ENCODE assay signal across 8 cellular contexts in genomic region chr5:42950091-42950465, GRCh38.
DNase-seq lines count a peak whose midpoint lies in the region; ATAC-seq, FAIRE-seq and TF ChIP-seq lines count a peak whose summit lies in the region.

No MANE protein-coding gene starts in this region.

- H3K4me3 ChIP-seq in right atrium auricular region, result peak overlapping the region; percentile 44 to 60
- H3K4me3 ChIP-seq in vagina, result peak overlapping the region in 1 of 2 donors; percentile 63

- peaks cover 14% of the 10 kb centered on the region for H3K36me3 Mint-ChIP-seq in activated naive CD8-positive, alpha-beta T cell treated with anti-CD3 and anti-CD28 coated beads for 36 hours
- H3K36me3 Mint-ChIP-seq in memory B cell, result no peaks in the 10 kb centered on the region

- TF ChIP-seq POLR2A in vagina (IDR thresholded peaks at IDR 0.05) (no peak), H54 (IDR thresholded peaks at IDR 0.05; ENCODE audit: low read depth, low read length) (no peak)

- peak overlapping the region; percentile 93 for H3K4me3 Mint-ChIP-seq in activated naive CD8-positive, alpha-beta T cell treated with anti-CD3 and anti-CD28 coated beads for 36 hours
- H3K4me3 Mint-ChIP-seq in memory B cell, result peak overlapping the region; percentile 97

- TF ChIP-seq CTCF in right atrium auricular region (IDR thresholded peaks at IDR 0.05) (no peak), vagina (IDR thresholded peaks at IDR 0.05) (no peak)

- H3K4me1 ChIP-seq in right atrium auricular region (peaks cover 0 to 38% of the 10 kb centered on the region in 2 donors), vagina (peaks cover 12% of the 10 kb centered on the region)

- intact Hi-C loops in cardiac septum (cut with DNase I), result loop anchor here (2.0 to 5.0 kb wide), 3 partner anchors 43 to 91 kb away; partner anchors contain the start of gene ANXA2R
- intact Hi-C loops in vagina (cut with DNase I), result loop anchor here (2.0 to 5.0 kb wide), 3 partner anchors 43 to 172 kb away; partner anchors contain the start of gene ZNF131

- peaks cover 30% of the 10 kb centered on the region for H3K4me1 Mint-ChIP-seq in activated naive CD8-positive, alpha-beta T cell treated with anti-CD3 and anti-CD28 coated beads for 36 hours
- peaks cover 7% of the 10 kb centered on the region for H3K4me1 Mint-ChIP-seq in memory B cell

- H3K27me3 ChIP-seq in right atrium auricular region, result peaks cover 13 to 19% of the 10 kb centered on the region in 2 donors
- no peaks in the 10 kb centered on the region for H3K27me3 ChIP-seq in vagina

- H3K27me3 Mint-ChIP-seq in activated naive CD8-positive, alpha-beta T cell treated with anti-CD3 and anti-CD28 coated beads for 36 hours, result no peaks in the 10 kb centered on the region
- no peaks in the 10 kb centered on the region for H3K27me3 Mint-ChIP-seq in memory B cell

- H3K9me3 ChIP-seq in right atrium auricular region, result peaks cover 0 to 25% of the 10 kb centered on the region in 2 donors
- peaks cover 11% of the 10 kb centered on the region for H3K9me3 ChIP-seq in vagina

- H3K36me3 ChIP-seq in right atrium auricular region (no peaks in the 10 kb centered on the region), vagina (no peaks in the 10 kb centered on the region)

- peaks cover 6% of the 10 kb centered on the region for H3K9me3 Mint-ChIP-seq in activated naive CD8-positive, alpha-beta T cell treated with anti-CD3 and anti-CD28 coated beads for 36 hours
- H3K9me3 Mint-ChIP-seq in memory B cell, result peaks cover 3% of the 10 kb centered on the region

- no peak for FAIRE-seq in H54 (lab: Jason Lieb, UNC)

- peak overlapping the region; percentile 99 for H3K27ac Mint-ChIP-seq in activated naive CD8-positive, alpha-beta T cell treated with anti-CD3 and anti-CD28 coated beads for 36 hours
- peak overlapping the region; percentile 99 for H3K27ac Mint-ChIP-seq in memory B cell

- DNase-seq in right atrium auricular region (ENCODE audit: low spot score), result no peak
- no peak for DNase-seq in cardiac septum (ENCODE audit: low spot score)
- DNase-seq in activated naive CD8-positive, alpha-beta T cell treated with anti-CD3 and anti-CD28 coated beads for 36 hours, result no peak
- DNase-seq in memory B cell (ENCODE audit: low spot score in 2 of 2), result no peak
- DNase-seq in vagina (ENCODE audit: extremely low spot score in 2 of 2), result no peak
- no peak for DNase-seq in NCI-H524 (lab: John Stamatoyannopoulos, UW)
- DNase-seq in activated effector memory CD4-positive, alpha-beta T cell treated with anti-CD3 and anti-CD28 coated beads, Interleukin-2, amount 50 U/mL, for 16 hours, result no peak
- DNase-seq in H54 (ENCODE audit: insufficient read length, low spot score), result no peak

- H3K27ac ChIP-seq in right atrium auricular region, result peak overlapping the region; percentile 89
- H3K27ac ChIP-seq in vagina, result peak overlapping the region; percentile 93

- no peak for ATAC-seq in memory B cell (ENCODE audit: low read depth)
